In the genomic region with DNA sequence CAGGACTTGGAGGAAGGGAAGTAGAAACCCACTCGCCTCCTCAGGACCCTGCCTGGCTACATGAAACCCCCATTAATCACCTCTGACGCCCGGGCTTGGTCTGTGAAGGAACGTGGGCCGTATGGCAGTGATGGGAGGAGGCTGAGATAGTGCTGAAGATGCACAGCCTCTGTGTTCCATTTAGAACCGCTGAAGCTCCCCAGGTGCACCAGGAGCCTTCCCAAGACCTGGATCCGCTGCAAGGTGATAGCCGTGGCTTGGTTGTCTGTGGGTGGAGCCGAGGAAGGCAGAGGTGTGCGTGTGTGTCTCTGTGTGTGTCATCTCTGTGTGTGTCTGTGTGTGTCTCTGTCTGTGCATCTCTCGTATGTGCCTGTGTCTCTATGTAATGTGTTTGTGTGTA, we compare ENCODE assay signal across 18 cellular contexts.
A peak's percentile ranks its signal among the peaks of the same experiment; 100 is the strongest.
DNase-seq lines count a peak whose midpoint lies in the region; ATAC-seq and TF ChIP-seq lines count a peak whose summit lies in the region.
"Had no signal": no experiment of that assay in that cellular context is flagged by ENCODE, and none has a peak within 500 bp of the region (broad histone marks: within the 10 kb centered on the region; RNA-seq: fewer than 3 reads in every experiment).

No MANE protein-coding gene starts in this region.

- H3K4me3 ChIP-seq in ascending aorta (no peak overlapping the region), neutrophil (ENCODE audit: low read depth in 1 of 2, low read length in 1 of 2) (no peak overlapping the region), upper lobe of right lung (no peak overlapping the region)
- H3K4me3 ChIP-seq: MG63 had no signal

- DNase-seq in ascending aorta (ENCODE audit: low spot score in 2 of 2) (peak in 1 of 2 donors; percentile 59), islet precursor cell (peak; percentile 53), upper lobe of right lung (no peak), NCI-H774 (lab: John Stamatoyannopoulos, UW) (no peak), GM03348 (ENCODE audit: low spot score) (no peak), ureter (ENCODE audit: low spot score) (no peak), HUDEP-2 (lab: John Stamatoyannopoulos, UW; ENCODE audit: unreplicated experiment in 76 of 76) (no peak)
- DNase-seq: CD8-positive, alpha-beta T cell; DMS79 treated with DMSO at 0.1 percent for 48 hours; H7; MG63; NCI-H1092 treated with DMSO at 0.1 percent for 48 hours; NCI-H1694 treated with DMSO at 0.1 percent for 48 hours; NCI-H2171; NCI-H82; SHP77 treated with DMSO at 0.1 percent for 48 hours had no signal

- no peak for ATAC-seq in upper lobe of right lung
- ATAC-seq: CD8-positive, alpha-beta T cell; Panc1 had no signal

- H3K27ac ChIP-seq in ascending aorta (peak overlapping the region; percentile 85 to 86), neutrophil (peak overlapping the region; percentile 70), upper lobe of right lung (peak overlapping the region; percentile 11)

- H3K9me3 ChIP-seq in ascending aorta (no peaks in the 10 kb centered on the region), neutrophil (no peaks in the 10 kb centered on the region), upper lobe of right lung (no peaks in the 10 kb centered on the region)
- H3K9me3 ChIP-seq: MG63 had no signal

- H3K4me1 ChIP-seq in ascending aorta (peaks cover 21 to 87% of the 10 kb centered on the region in 2 donors), neutrophil (ENCODE audit: control insufficient read depth in 1 of 2, insufficient read depth in 1 of 2, low read depth in 1 of 2, low read length in 1 of 2) (peaks cover 59% of the 10 kb centered on the region in 2 experiments), upper lobe of right lung (peaks cover 27% of the 10 kb centered on the region)

- intact Hi-C loops in ascending aorta (cut with DNase I) (no loop called here), upper lobe of right lung (cut with DNase I) (no loop called here)

- TF ChIP-seq CTCF in ascending aorta (IDR thresholded peaks at IDR 0.05), result no peak
- TF ChIP-seq CTCF in neutrophil (IDR thresholded peaks at IDR 0.05), result no peak
- TF ChIP-seq CTCF in upper lobe of right lung (IDR thresholded peaks at IDR 0.05), result no peak

- H3K27me3 ChIP-seq in ascending aorta, result no peaks in the 10 kb centered on the region
- no peaks in the 10 kb centered on the region for H3K27me3 ChIP-seq in neutrophil
- no peaks in the 10 kb centered on the region for H3K27me3 ChIP-seq in upper lobe of right lung
- H3K27me3 ChIP-seq: MG63 had no signal

- H3K36me3 ChIP-seq in ascending aorta (no peaks in the 10 kb centered on the region), neutrophil (no peaks in the 10 kb centered on the region), upper lobe of right lung (no peaks in the 10 kb centered on the region)
- H3K36me3 ChIP-seq: MG63 had no signal

Comparison
In these comparisons a context has a peak if more than half of its experiments do, and no peak if none do; other contexts are left out.
1. H3K27ac ChIP-seq: peak in every context shown above with its lines; median percentile 86 in ascending aorta; 70 in neutrophil; 11 in upper lobe of right lung.